In the genomic region with DNA sequence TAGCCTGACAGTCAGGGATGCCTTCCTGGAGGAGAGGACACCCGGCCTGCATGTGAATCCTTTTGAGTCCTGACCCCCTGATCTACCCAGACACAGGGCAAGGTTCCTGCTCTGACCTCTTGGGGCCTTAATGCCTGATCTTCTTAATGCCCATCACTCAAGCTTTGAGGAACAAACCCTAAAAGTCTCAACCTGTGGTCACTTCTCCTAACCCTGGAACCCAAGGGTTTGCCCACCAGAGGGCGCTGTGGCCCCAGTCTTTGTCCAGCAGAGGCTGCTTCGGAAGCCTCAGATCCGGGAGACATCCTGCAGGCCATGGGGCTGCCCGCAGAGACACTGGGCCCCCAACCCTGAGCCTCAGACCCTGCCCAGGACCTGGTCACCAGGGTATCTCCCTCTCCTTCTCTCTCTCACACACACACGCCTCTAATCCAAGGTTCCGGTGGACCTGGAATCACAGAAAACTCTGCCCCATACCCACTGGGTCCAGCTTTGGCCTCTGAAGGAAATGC, we compare ENCODE assay signal across 1 cellular context.
TF ChIP-seq lines count a peak whose summit lies in the region.

No MANE protein-coding gene starts in this region.

TF ChIP-seq in HEK293, 187 proteins besides CTCF, POLR2A, EP300 and RAD21 (continued from another document):
- TF ChIP-seq ZSCAN4 (tag by site-specific recombination; IDR thresholded peaks at IDR 0.05) (no peak), FEZF1 (tag by site-specific recombination; IDR thresholded peaks at IDR 0.05) (no peak), ZNF664 (tag by site-specific recombination; IDR thresholded peaks at IDR 0.05) (no peak), ZNF302 (tag by site-specific recombination; IDR thresholded peaks at IDR 0.05; ENCODE audit: low read depth) (no peak)
- TF ChIP-seq, protein P1, sequence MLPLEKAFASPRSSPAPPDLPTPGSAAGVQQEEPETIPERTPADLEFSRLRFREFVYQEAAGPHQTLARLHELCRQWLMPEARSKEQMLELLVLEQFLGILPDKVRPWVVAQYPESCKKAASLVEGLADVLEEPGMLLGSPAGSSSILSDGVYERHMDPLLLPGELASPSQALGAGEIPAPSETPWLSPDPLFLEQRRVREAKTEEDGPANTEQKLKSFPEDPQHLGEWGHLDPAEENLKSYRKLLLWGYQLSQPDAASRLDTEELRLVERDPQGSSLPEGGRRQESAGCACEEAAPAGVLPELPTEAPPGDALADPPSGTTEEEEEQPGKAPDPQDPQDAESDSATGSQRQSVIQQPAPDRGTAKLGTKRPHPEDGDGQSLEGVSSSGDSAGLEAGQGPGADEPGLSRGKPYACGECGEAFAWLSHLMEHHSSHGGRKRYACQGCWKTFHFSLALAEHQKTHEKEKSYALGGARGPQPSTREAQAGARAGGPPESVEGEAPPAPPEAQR (tag by site-specific recombination; IDR thresholded peaks at IDR 0.05), result no peak
